In the genomic region with DNA sequence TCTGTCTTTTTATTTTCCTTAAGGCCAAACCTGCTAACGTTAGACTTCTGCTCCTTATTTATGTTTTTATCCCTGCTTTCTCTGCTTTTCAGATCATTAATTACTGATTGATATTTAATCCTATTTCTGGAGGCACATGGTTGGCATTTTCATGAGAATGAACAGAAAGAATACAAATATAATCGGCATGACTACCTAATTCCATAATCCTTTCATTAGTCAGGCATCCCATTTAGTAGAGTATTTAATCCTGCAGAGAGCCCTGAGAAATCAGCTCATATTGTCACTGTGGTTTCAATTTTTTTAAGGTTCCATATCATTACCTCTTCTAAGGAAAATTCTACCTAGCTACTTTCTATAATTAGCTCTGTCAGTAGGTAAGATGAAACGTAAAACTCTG, we compare ENCODE assay signal across 26 cellular contexts.
"Had no signal": no experiment of that assay in that cellular context is flagged by ENCODE, and none has a peak within 500 bp of the region (broad histone marks: within the 10 kb centered on the region; RNA-seq: fewer than 3 reads in every experiment).

No MANE protein-coding gene starts in this region.

- H3K4me3 ChIP-seq: ascending aorta, breast epithelium, cardiac muscle cell, colonic mucosa, esophagus squamous epithelium, gastroesophageal sphincter, heart right ventricle had no signal

- H3K9me3 ChIP-seq: ascending aorta, breast epithelium, colonic mucosa, esophagus squamous epithelium, gastroesophageal sphincter, heart right ventricle had no signal

- DNase-seq: activated CD4-positive, alpha-beta memory T cell treated with anti-CD3 and anti-CD28 coated beads, Interleukin-2, amount 10 ng/mL, durations not matched to agents 7 days and 5 days; activated CD4-positive, alpha-beta T cell treated with anti-CD3 and anti-CD28 coated beads for 1 hour; activated CD4-positive, alpha-beta T cell treated with anti-CD3 and anti-CD28 coated beads for 4 hours; activated CD4-positive, alpha-beta T cell treated with anti-CD3 and anti-CD28 coated beads, Interleukin-2, amount 10 ng/mL, durations not matched to agents 7 days and 5 days; activated CD4-positive, alpha-beta T cell treated with anti-CD3 and anti-CD28 coated beads, Interleukin-2, amount 50 U/mL, for 4 hours; activated CD8-positive, alpha-beta memory T cell treated with anti-CD3 and anti-CD28 coated beads, Interleukin-2, amount 50 U/mL, for 48 hours; activated gamma-delta T cell; activated naive CD4-positive, alpha-beta T cell; activated naive CD4-positive, alpha-beta T cell treated with anti-CD3 and anti-CD28 coated beads, Interleukin-2, amount 10 ng/mL, durations not matched to agents 7 days and 5 days; activated naive CD8-positive, alpha-beta T cell treated with anti-CD3 and anti-CD28 coated beads, Interleukin-2, amount 10 ng/mL, durations not matched to agents 7 days and 5 days; activated T-cell treated with anti-CD3 and anti-CD28 coated beads for 4 hours; activated T-cell treated with anti-CD3 and anti-CD28 coated beads, Interleukin-2, amount 50 U/mL, for 24 hours; activated T-cell treated with anti-CD3 and anti-CD28 coated beads, Interleukin-2, amount 50 U/mL, for 72 hours; central memory CD4-positive, alpha-beta T cell; cerebellar nuclear complex; colonic mucosa; effector CD8-positive, alpha-beta T cell; esophagus squamous epithelium; foreskin melanocyte; heart right ventricle; T-helper 9 cell had no signal

- H3K27ac ChIP-seq: ascending aorta, breast epithelium, cardiac muscle cell, colonic mucosa, epithelial cell of prostate, esophagus squamous epithelium, gastroesophageal sphincter, heart right ventricle had no signal

- H3K27me3 ChIP-seq: ascending aorta, breast epithelium, cardiac muscle cell, colonic mucosa, esophagus squamous epithelium, gastroesophageal sphincter, heart right ventricle had no signal

- H3K36me3 ChIP-seq: ascending aorta, breast epithelium, cardiac muscle cell, colonic mucosa, esophagus squamous epithelium, gastroesophageal sphincter, heart right ventricle had no signal
